Comparison of ENCODE assay signal across 25 cellular contexts in genomic region chrX:18174209-18174608, GRCh38. TPM values are rescaled to one million over a fixed set of nuclear protein-coding genes. Genes with fewer than 3 reads are reported as not detected.
DNase-seq lines count a peak whose midpoint lies in the region; ATAC-seq, FAIRE-seq and TF ChIP-seq lines count a peak whose summit lies in the region.
"Had no signal": no experiment of that assay in that cellular context is flagged by ENCODE, and none has a peak within 500 bp of the region (broad histone marks: within the 10 kb centered on the region; RNA-seq: fewer than 3 reads in every experiment).

No MANE protein-coding gene starts in this region.

- in situ Hi-C loops in IMR-90 (cut with MboI; ENCODE audit: low sequenced_read_pairs) (no loop called here), K562 (cut with MboI) (no loop called here)

- H3K9me3 ChIP-seq in right atrium auricular region (no peaks in the 10 kb centered on the region), IMR-90 (ENCODE audit: control insufficient read depth, insufficient read depth, low read length) (no peaks in the 10 kb centered on the region), K562 (replicated peaks; ENCODE audit: control insufficient read depth, insufficient read depth, low read depth, low read length) (no peaks in the 10 kb centered on the region)
- H3K9me3 ChIP-seq: A549, BE2C, HAP-1 had no signal

- BruUV-seq in IMR-90 (replicated peaks; lab: Mats Ljungman, UMichigan) = no TSS peak
- no TSS peak for BruUV-seq in K562 (replicated peaks; lab: Mats Ljungman, UMichigan)

- H3K18ac ChIP-seq in IMR-90 (ENCODE audit: low read depth, low read length) = no peak overlapping the region
- no peak overlapping the region for H3K18ac ChIP-seq in mesendoderm (ENCODE audit: low read length)

- H4K8ac ChIP-seq in IMR-90 (ENCODE audit: low read depth in 2 of 2, low read length in 2 of 2) = no peak overlapping the region
- no peak overlapping the region for H4K8ac ChIP-seq in mesendoderm (ENCODE audit: low read depth, low read length)

- H3K79me2 ChIP-seq in K562 (ENCODE audit: control insufficient read depth, insufficient read depth, low read length) = no peaks in the 10 kb centered on the region
- no peaks in the 10 kb centered on the region for H3K79me2 ChIP-seq in mesendoderm (ENCODE audit: control insufficient read depth, insufficient read depth, low read length)

- POLR2A ChIA-PET in IMR-90 (lab: Charles Lee; ENCODE audit: unreplicated experiment) = no interaction called here
- POLR2A ChIA-PET in K562 (lab: Yijun Ruan, JAX) = no interaction called here

- FAIRE-seq in K562 (lab: Jason Lieb, UNC) = no peak
- FAIRE-seq: D721Med, GM12891, GM18507, H54 had no signal

- no peak overlapping the region for H3K56ac ChIP-seq in IMR-90 (ENCODE audit: extremely low read depth, insufficient read depth, low read length)
- no peak overlapping the region for H3K56ac ChIP-seq in mesendoderm (ENCODE audit: low read length)

- peak overlapping the region; percentile 3 to 76 for H3K27ac ChIP-seq in right atrium auricular region
- no peak overlapping the region for H3K27ac ChIP-seq in IMR-90 (ENCODE audit: insufficient read depth, low read length)
- H3K27ac ChIP-seq in K562 (ENCODE audit: extremely low read depth, low read depth, low read length) = peak overlapping the region; percentile 76
- H3K27ac ChIP-seq in mesendoderm (ENCODE audit: low read depth, low read length) = no peak overlapping the region
- H3K27ac ChIP-seq: A549; BLaER1 treated with 17β-estradiol and CSF1 and Interleukin-3, amounts not matched to agents 10 nM and 100 nM had no signal

- H2AK9ac ChIP-seq in IMR-90 (replicated peaks; ENCODE audit: low read depth, low read length, poor library complexity) = no peak overlapping the region

- H2AK5ac ChIP-seq in IMR-90 (ENCODE audit: low read depth, low read length) (no peak overlapping the region), mesendoderm (ENCODE audit: low read length) (no peak overlapping the region)

- H3K9ac ChIP-seq in IMR-90 (ENCODE audit: low read depth, low read length) (no peak overlapping the region), K562 (ENCODE audit: insufficient read depth in 1 of 2, low read depth in 2 of 2, low read length in 2 of 2) (peak overlapping the region in 1 of 2 experiments; percentile 60; a peak in 2 of 4 replicates), mesendoderm (ENCODE audit: low read length) (no peak overlapping the region)
- H3K9ac ChIP-seq: BLaER1 treated with 17β-estradiol and CSF1 and Interleukin-3, amounts not matched to agents 10 nM and 100 nM had no signal

- dilution Hi-C loops in IMR-90 (cut with HindIII; ENCODE audit: low sequenced_read_pairs, unreplicated experiment) = no loop called here

- H2BK5ac ChIP-seq in IMR-90 (ENCODE audit: low read depth, low read length, poor library complexity, severe bottlenecking) (no peak overlapping the region), mesendoderm (ENCODE audit: low read length) (no peak overlapping the region)

- H2BK120ac ChIP-seq in IMR-90 (ENCODE audit: low read depth, low read length) (no peak overlapping the region), mesendoderm (ENCODE audit: low read depth, low read length) (no peak overlapping the region)

- no peak overlapping the region for H4K91ac ChIP-seq in IMR-90 (ENCODE audit: insufficient read depth, low read depth, low read length)

- H2BK15ac ChIP-seq in IMR-90 (ENCODE audit: low read depth, low read length) = no peak overlapping the region
- no peak overlapping the region for H2BK15ac ChIP-seq in mesendoderm (replicated peaks; ENCODE audit: low read depth)

- H2BK20ac ChIP-seq in IMR-90 (ENCODE audit: low read depth, low read length) = no peak overlapping the region

- no peak overlapping the region for H3K4me3 ChIP-seq in right atrium auricular region
- no peak overlapping the region for H3K4me3 ChIP-seq in IMR-90 (ENCODE audit: insufficient read depth, low read depth, low read length)
- no peak overlapping the region for H3K4me3 ChIP-seq in K562
- no peak overlapping the region for H3K4me3 ChIP-seq in mesendoderm (ENCODE audit: low read length)
- H3K4me3 ChIP-seq: A549; BLaER1 treated with 17β-estradiol and CSF1 and Interleukin-3, amounts not matched to agents 10 nM and 100 nM; GM23338; HAP-1 had no signal

- no peaks in the 10 kb centered on the region for H3K27me3 ChIP-seq in right atrium auricular region
- no peaks in the 10 kb centered on the region for H3K27me3 ChIP-seq in IMR-90 (ENCODE audit: control insufficient read depth, insufficient read depth, low read length)
- H3K27me3 ChIP-seq in K562 (ENCODE audit: control insufficient read depth in 2 of 2, insufficient read depth in 2 of 2, low read length in 2 of 2) = no peaks in the 10 kb centered on the region
- H3K27me3 ChIP-seq in mesendoderm (ENCODE audit: insufficient read depth, low read length, poor library complexity) = no peaks in the 10 kb centered on the region
- H3K27me3 ChIP-seq: BE2C had no signal

- H4K20me1 ChIP-seq in IMR-90 (ENCODE audit: insufficient read depth, low read length) (no peaks in the 10 kb centered on the region), K562 (replicated peaks; ENCODE audit: control insufficient read depth, insufficient read depth, low read length) (no peaks in the 10 kb centered on the region)

- H4K5ac ChIP-seq in IMR-90 (ENCODE audit: low read depth, low read length) (no peak overlapping the region), mesendoderm (ENCODE audit: low read length) (no peak overlapping the region)

- TF ChIP-seq POLR2A in IMR-90 (IDR thresholded peaks at IDR 0.05; ENCODE audit: low read depth, low read length) (no peak), K562 (conservative IDR thresholded peaks at IDR 0.05) (no peak)

- CTCF ChIA-PET in IMR-90 (lab: Yijun Ruan, JAX) = no interaction called here
- CTCF ChIA-PET in K562 (lab: Yijun Ruan, JAX; ENCODE audit: low intra/inter-chr PET ratio) = no interaction called here

- H3K4me2 ChIP-seq in IMR-90 (ENCODE audit: low read depth, low read length) (no peak overlapping the region), K562 (ENCODE audit: insufficient read depth, low read length) (peak overlapping the region; percentile 81), mesendoderm (ENCODE audit: low read length) (no peak overlapping the region)
- H3K4me2 ChIP-seq: A549; BLaER1 treated with 17β-estradiol and CSF1 and Interleukin-3, amounts not matched to agents 10 nM and 100 nM; GM23338 had no signal

- TF ChIP-seq EP300 in K562 (IDR thresholded peaks at IDR 0.05; ENCODE audit: low read length) = no peak

- WGBS in IMR-90 (ENCODE audit: extremely low coverage in 2 of 2, insufficient read length in 1 of 2), 2 experiments = 75% methylated on average over 4 of the region's 7 CpGs; no CpG with 5 or more reads in 1 of the 2 experiments
- WGBS in K562 (ENCODE audit: insufficient coverage, low coverage, missing lambda C conversion rate) = 25% methylated on average over 7 of the region's 7 CpGs
- WGBS in mesendoderm (ENCODE audit: extremely low coverage, insufficient coverage, low lambda C conversion rate) = no CpG with 5 or more reads among the region's 7 CpGs

- no peak for ATAC-seq in Right ventricle myocardium inferior
- no peak for ATAC-seq in IMR-90 (ENCODE audit: low read depth)
- ATAC-seq in K562 = peak; percentile 11
- ATAC-seq: A549, GM23338 had no signal

- H3K9me1 ChIP-seq in IMR-90 (ENCODE audit: insufficient read depth, low read length) (no peaks in the 10 kb centered on the region), K562 (ENCODE audit: control insufficient read depth, insufficient read depth, low read length) (no peaks in the 10 kb centered on the region)

- H3K4me1 ChIP-seq in right atrium auricular region = no peaks in the 10 kb centered on the region
- no peaks in the 10 kb centered on the region for H3K4me1 ChIP-seq in IMR-90 (ENCODE audit: control insufficient read depth, insufficient read depth, low read length)
- peaks cover 5 to 20% of the 10 kb centered on the region in 2 experiments; a peak in 3 of 5 replicates for H3K4me1 ChIP-seq in K562 (replicated peaks in 1 of 2; ENCODE audit: control insufficient read depth in 2 of 2, insufficient read depth in 2 of 2, low read length in 2 of 2)
- H3K4me1 ChIP-seq in mesendoderm (ENCODE audit: control insufficient read depth, low read depth, low read length) = no peaks in the 10 kb centered on the region
- H3K4me1 ChIP-seq: A549; BE2C; BLaER1 treated with 17β-estradiol and CSF1 and Interleukin-3, amounts not matched to agents 10 nM and 100 nM; HAP-1 had no signal

- H3K14ac ChIP-seq in IMR-90 (replicated peaks; ENCODE audit: low read depth, low read length) = no peak overlapping the region

- no peak for DNase-seq in right atrium auricular region (ENCODE audit: low spot score)
- DNase-seq in Right ventricle myocardium inferior (ENCODE audit: missing footprints) = no peak
- DNase-seq in IMR-90 = no peak
- DNase-seq in K562 (ENCODE audit: extremely low read depth in 1 of 4, low spot score in 3 of 4) = peak in 1 of 4 experiments; percentile 9
- DNase-seq in mesendoderm = no peak
- no peak for DNase-seq in GF-D8 (lab: John Stamatoyannopoulos, UW)
- DNase-seq in hypothalamus (lab: John Stamatoyannopoulos, UW) = no peak
- DNase-seq: 8988T; ACHN; AML-193; BE2C; CD4-positive, alpha-beta T cell; CD8-positive, alpha-beta memory T cell; DMS 273 treated with DMSO at 0.1 percent for 48 hours; EL; GDM1; HFFc6 had no signal

- H2AFZ ChIP-seq in IMR-90 (replicated peaks; ENCODE audit: low read length, poor library complexity) = no peak overlapping the region
- H2AFZ ChIP-seq in K562 (ENCODE audit: low read depth, low read length) = peak overlapping the region; percentile 87
- H2AFZ ChIP-seq: GM23338 had no signal

- H3K79me1 ChIP-seq in IMR-90 (ENCODE audit: low read depth in 1 of 2, low read length in 2 of 2) (no peaks in the 10 kb centered on the region), mesendoderm (ENCODE audit: low read length) (no peaks in the 10 kb centered on the region)

- no peak overlapping the region for H3K4ac ChIP-seq in IMR-90 (ENCODE audit: low read depth, low read length)
- H3K4ac ChIP-seq in mesendoderm (ENCODE audit: low read depth, low read length) = peak overlapping the region; percentile 24

- H3K23ac ChIP-seq in IMR-90 (ENCODE audit: low read depth, low read length) (no peak overlapping the region), mesendoderm (ENCODE audit: low read length) (no peak overlapping the region)

- TF ChIP-seq RAD21 in IMR-90 (IDR thresholded peaks at IDR 0.05; ENCODE audit: low read length) (no peak), K562 (CRISPR knock-in tag; conservative IDR thresholded peaks at IDR 0.05 in 1 of 2, IDR thresholded peaks at IDR 0.05 in 1 of 2) (no peak)

- intact Hi-C loops in Right ventricle myocardium inferior (cut with DNase I) (no loop called here), IMR-90 (cut with micrococcal nuclease) (no loop called here), K562 (cut with micrococcal nuclease) (no loop called here)

- no peak for TF ChIP-seq CTCF in right atrium auricular region (IDR thresholded peaks at IDR 0.05)
- TF ChIP-seq CTCF in IMR-90 (conservative IDR thresholded peaks at IDR 0.05; ENCODE audit: low read depth, low read length) = no peak
- no peak for TF ChIP-seq CTCF in K562 (IDR thresholded peaks at IDR 0.05 in 2 of 3, conservative IDR thresholded peaks at IDR 0.05 in 1 of 3; ENCODE audit: insufficient read depth in 2 of 3, low read depth in 1 of 3, low read length in 3 of 3)

- no peaks in the 10 kb centered on the region for H3K36me3 ChIP-seq in right atrium auricular region
- H3K36me3 ChIP-seq in IMR-90 (ENCODE audit: control insufficient read depth, insufficient read depth, low read length) = no peaks in the 10 kb centered on the region
- H3K36me3 ChIP-seq in K562 (ENCODE audit: control insufficient read depth, insufficient read depth, low read length) = no peaks in the 10 kb centered on the region
- no peaks in the 10 kb centered on the region for H3K36me3 ChIP-seq in mesendoderm (ENCODE audit: control insufficient read depth, insufficient read depth, low read length)
- H3K36me3 ChIP-seq: BE2C; BLaER1 treated with 17β-estradiol and CSF1 and Interleukin-3, amounts not matched to agents 10 nM and 100 nM; HAP-1 had no signal

RNA-seq across cellular contexts. Expression of gene BEND2, which starts 46.5 kb away (rescaled TPM):
- total RNA-seq in right atrium auricular region (not detected), Right ventricle myocardium inferior (not detected), IMR-90 (2012; rRNA removed) (not detected in 2 replicates), K562 (2014; rRNA removed) (0.09 TPM in 1 of 2 replicates, not detected in the other), K562 (2014; rRNA removed; fragmentation: Illumina TruSeq; extraction: Trizol) (not detected in 2 replicates), K562 (2015; rRNA removed; fragmentation: Illumina TruSeq; extraction: Trizol) (not detected in 2 replicates), K562 (2021) (0.09 TPM in 1 of 2 replicates, not detected in the other)
- polyA plus RNA-seq in IMR-90 (2012; rRNA removed) (not detected in 2 replicates), K562 (2011; rRNA removed) (0.01 TPM in 1 of 2 replicates, not detected in the other), K562 (2014; fragmentation: Illumina TruSeq; extraction: Trizol) (0.04 and 0.07 TPM in 2 replicates), K562 (2014; fragmentation: Nextera tagmentation; extraction: Ambion mirVana) (under 1 TPM; 0.07 to 0.18 TPM), K562 (2014; rRNA removed) (0.03 TPM in 1 of 2 replicates, not detected in the other)
- not detected in 2 replicates for polyA plus RNA-seq in IMR-90 (2012; cell fraction: cytosol; rRNA removed)
- not detected in 2 replicates for polyA plus RNA-seq in IMR-90 (2012; cell fraction: nucleus; rRNA removed; ENCODE audit: low replicate concordance)
- total RNA-seq in K562 (2011; cell fraction: chromatin; rRNA removed; ENCODE audit: low replicate concordance) = not detected in 2 replicates
- total RNA-seq in K562 (2011; cell fraction: nucleolus; rRNA removed) = not detected in 2 replicates
- total RNA-seq in K562 (2011; cell fraction: nucleoplasm; rRNA removed) = not detected in 2 replicates
- not detected in 2 replicates for polyA plus RNA-seq in K562 (2011; cell fraction: cytosol; rRNA removed)
- polyA plus RNA-seq in K562 (2011; cell fraction: nucleus; rRNA removed) = not detected in 2 replicates
- polyA plus RNA-seq in K562 (2012) = 0.06 and 0.07 TPM in 2 replicates
- not detected in 2 replicates for polyA minus RNA-seq in K562 (2011; rRNA and poly(A)+ RNA removed)
- not detected in 2 replicates for polyA minus RNA-seq in K562 (2011; cell fraction: cytosol; rRNA and poly(A)+ RNA removed)
- not detected in 2 replicates for polyA minus RNA-seq in K562 (2011; cell fraction: nucleus; rRNA and poly(A)+ RNA removed)
- not detected for polyA plus RNA-seq in mesendoderm (2013, experiment 1 of 2)
- not detected for polyA plus RNA-seq in mesendoderm (2013, experiment 2 of 2)
- total RNA-seq: CD4-positive, alpha-beta T cell; CD8-positive, alpha-beta memory T cell; GM23338; HFFc6 had no signal
- polyA plus RNA-seq: A549; CD8-positive, alpha-beta memory T cell; GM23338 had no signal

Comparison
In these comparisons a context has a peak if more than half of its experiments do, and no peak if none do; other contexts are left out.
1. H3K27ac ChIP-seq: peak in right atrium auricular region (2 of 2) and K562 (single experiment); none in IMR-90 (single experiment) and mesendoderm (single experiment).